ENCODE assay signal across 8 cellular contexts in genomic region chr12:92899388-92900001, GRCh38. TPM values are rescaled to one million over a fixed set of nuclear protein-coding genes. Genes with fewer than 3 reads are reported as not detected.
DNase-seq lines count a peak whose midpoint lies in the region; ATAC-seq, FAIRE-seq and TF ChIP-seq lines count a peak whose summit lies in the region.
"Had no signal": no experiment of that assay in that cellular context is flagged by ENCODE, and none has a peak within 500 bp of the region (broad histone marks: within the 10 kb centered on the region; RNA-seq: fewer than 3 reads in every experiment).

No MANE protein-coding gene starts in this region.

- no peaks in the 10 kb centered on the region for H3K9me1 ChIP-seq in K562 (ENCODE audit: control insufficient read depth, insufficient read depth, low read length)

- no peak for TF ChIP-seq POLR2A in K562 (conservative IDR thresholded peaks at IDR 0.05)

- CTCF ChIA-PET in K562 (lab: Yijun Ruan, JAX; ENCODE audit: low intra/inter-chr PET ratio), result no interaction called here

- H3K27ac ChIP-seq in HUES48 (ENCODE audit: low read depth, low read length), result peak overlapping the region; percentile 60
- no peak overlapping the region for H3K27ac ChIP-seq in K562 (ENCODE audit: extremely low read depth, low read depth, low read length)
- peak overlapping the region; percentile 93 for H3K27ac ChIP-seq in subcutaneous abdominal adipose tissue (ENCODE audit: low read depth, low read length)

- intact Hi-C loops in K562 (cut with micrococcal nuclease), result no loop called here

- TF ChIP-seq EP300 in K562 (IDR thresholded peaks at IDR 0.05; ENCODE audit: low read length), result no peak

- in situ Hi-C loops in K562 (cut with MboI), result no loop called here

- POLR2A ChIA-PET in K562 (lab: Yijun Ruan, JAX), result interaction anchor here (0.8 to 1.2 kb wide), 3 partner anchors 10 to 25 kb away, joined by 3 to 5 read pairs (median 4); no protein-coding TSS in a partner anchor

- DNase-seq in K562 (ENCODE audit: extremely low read depth in 1 of 4, low spot score in 3 of 4), result no peak
- DNase-seq in islet precursor cell, result peak; percentile 97
- DNase-seq in NCI-H1092 treated with DMSO at 0.1 percent for 48 hours (lab: John Stamatoyannopoulos, UW), result no peak
- no peak for DNase-seq in ecto neural progenitor cell (ENCODE audit: low spot score)

- H3K9me3 ChIP-seq in HUES48 (ENCODE audit: control insufficient read depth, insufficient read depth, low read length), result no peaks in the 10 kb centered on the region
- no peaks in the 10 kb centered on the region for H3K9me3 ChIP-seq in K562 (replicated peaks; ENCODE audit: control insufficient read depth, insufficient read depth, low read depth, low read length)
- H3K9me3 ChIP-seq in subcutaneous abdominal adipose tissue (ENCODE audit: control insufficient read depth in 5 of 5, low read length in 5 of 5), result no peaks in the 10 kb centered on the region

- H3K4me1 ChIP-seq in HUES48 (ENCODE audit: control insufficient read depth, insufficient read depth, low read length) (no peaks in the 10 kb centered on the region), K562 (replicated peaks in 1 of 2; ENCODE audit: control insufficient read depth in 2 of 2, insufficient read depth in 2 of 2, low read length in 2 of 2) (peaks cover 0 to 4% of the 10 kb centered on the region in 2 experiments; a peak in 1 of 5 replicates), subcutaneous abdominal adipose tissue (ENCODE audit: control insufficient read depth in 5 of 5, insufficient read depth in 5 of 5, low read length in 5 of 5) (peaks cover 3 to 22% (median 20%) of the 10 kb centered on the region in 5 donors)

- H4K20me1 ChIP-seq in K562 (replicated peaks; ENCODE audit: control insufficient read depth, insufficient read depth, low read length), result no peaks in the 10 kb centered on the region

- 82% methylated on average over 3 of the region's 3 CpGs for WGBS in K562 (ENCODE audit: insufficient coverage, low coverage, missing lambda C conversion rate)

- no peak for FAIRE-seq in K562 (lab: Jason Lieb, UNC)
- FAIRE-seq: TTC549 had no signal

- no peak overlapping the region for H3K4me2 ChIP-seq in K562 (ENCODE audit: insufficient read depth, low read length)

- H3K4me3 ChIP-seq in HUES48 (ENCODE audit: low read depth, low read length) (no peak overlapping the region), K562 (no peak overlapping the region), subcutaneous abdominal adipose tissue (ENCODE audit: low read depth in 1 of 5, low read length in 5 of 5) (peak overlapping the region in 4 of 5 donors; percentile 17 to 44 (median 35))

- peaks cover 40% of the 10 kb centered on the region for H3K79me2 ChIP-seq in K562 (ENCODE audit: control insufficient read depth, insufficient read depth, low read length)

- peak; percentile 31 for ATAC-seq in K562
- ATAC-seq in HG02763 (IDR thresholded peaks at IDR 0.05; ENCODE audit: unreplicated experiment), result no peak

- H2AFZ ChIP-seq in K562 (ENCODE audit: low read depth, low read length), result no peak overlapping the region

- H3K36me3 ChIP-seq in HUES48 (ENCODE audit: control insufficient read depth, insufficient read depth, low read length), result no peaks in the 10 kb centered on the region
- H3K36me3 ChIP-seq in K562 (ENCODE audit: control insufficient read depth, insufficient read depth, low read length), result no peaks in the 10 kb centered on the region
- H3K36me3 ChIP-seq in subcutaneous abdominal adipose tissue (ENCODE audit: control insufficient read depth in 5 of 5, insufficient read depth in 5 of 5, low read length in 5 of 5), result peaks cover 0 to 7% (median 3%) of the 10 kb centered on the region in 5 donors

- BruUV-seq in K562 (replicated peaks; lab: Mats Ljungman, UMichigan), result no TSS peak

- H3K9ac ChIP-seq in HUES48 (ENCODE audit: low read depth, low read length) (no peak overlapping the region), K562 (ENCODE audit: insufficient read depth in 1 of 2, low read depth in 2 of 2, low read length in 2 of 2) (no peak overlapping the region), subcutaneous abdominal adipose tissue (ENCODE audit: low read length in 5 of 5) (peak overlapping the region; percentile 48 to 69 (median 53))

- no peaks in the 10 kb centered on the region for H3K27me3 ChIP-seq in HUES48 (ENCODE audit: control insufficient read depth, insufficient read depth, low read length)
- H3K27me3 ChIP-seq in K562 (ENCODE audit: control insufficient read depth in 2 of 2, insufficient read depth in 2 of 2, low read length in 2 of 2), result no peaks in the 10 kb centered on the region
- no peaks in the 10 kb centered on the region for H3K27me3 ChIP-seq in subcutaneous abdominal adipose tissue (ENCODE audit: control insufficient read depth in 5 of 5, insufficient read depth in 4 of 5, low read length in 5 of 5)

- TF ChIP-seq CTCF in K562 (IDR thresholded peaks at IDR 0.05 in 2 of 3, conservative IDR thresholded peaks at IDR 0.05 in 1 of 3; ENCODE audit: insufficient read depth in 2 of 3, low read depth in 1 of 3, low read length in 3 of 3), result no peak

- TF ChIP-seq RAD21 in K562 (CRISPR knock-in tag; conservative IDR thresholded peaks at IDR 0.05 in 1 of 2, IDR thresholded peaks at IDR 0.05 in 1 of 2), result no peak

TF ChIP-seq in K562, 482 proteins besides CTCF, POLR2A, EP300 and RAD21:
- TF ChIP-seq CEBPB (tag; IDR thresholded peaks at IDR 0.05) (peak; percentile 89), ZNF239 (CRISPR knock-in tag; IDR thresholded peaks at IDR 0.05) (peak; percentile 74), CEBPG (CRISPR knock-in tag; IDR thresholded peaks at IDR 0.05) (no peak), CEBPG (tag; conservative IDR thresholded peaks at IDR 0.05 in 1 of 2, IDR thresholded peaks at IDR 0.05 in 1 of 2) (peak; percentile 77 to 78), MLLT1 (IDR thresholded peaks at IDR 0.05) (no peak)

RNA-seq across cellular contexts. Expression of gene EEA1, which starts 29.6 kb away (rescaled TPM):
- 2.8 and 26.6 TPM in 2 replicates for total RNA-seq in K562 (2011; cell fraction: chromatin; rRNA removed; ENCODE audit: low replicate concordance)
- total RNA-seq in K562 (2011; cell fraction: nucleolus; rRNA removed), result 1.8 and 2.2 TPM in 2 replicates
- 5.1 and 6.6 TPM in 2 replicates for total RNA-seq in K562 (2011; cell fraction: nucleoplasm; rRNA removed)
- total RNA-seq in K562 (2014; rRNA removed), result 5.7 and 7.5 TPM in 2 replicates
- 13.2 and 16.8 TPM in 2 replicates for total RNA-seq in K562 (2014; rRNA removed; fragmentation: Illumina TruSeq; extraction: Trizol)
- 17.1 and 17.3 TPM in 2 replicates for total RNA-seq in K562 (2015; rRNA removed; fragmentation: Illumina TruSeq; extraction: Trizol)
- total RNA-seq in K562 (2021), result 16.5 and 18.0 TPM in 2 replicates
- 4.4 and 5.4 TPM in 2 replicates for polyA plus RNA-seq in K562 (2011; rRNA removed)
- 0.45 and 1.1 TPM in 2 replicates for polyA plus RNA-seq in K562 (2011; cell fraction: cytosol; rRNA removed)
- polyA plus RNA-seq in K562 (2011; cell fraction: nucleus; rRNA removed), result 3.9 and 4.0 TPM in 2 replicates
- 6.1 TPM in 2 replicates for polyA plus RNA-seq in K562 (2012)
- 8.1 and 12.5 TPM in 2 replicates for polyA plus RNA-seq in K562 (2014; fragmentation: Illumina TruSeq; extraction: Trizol)
- 1 to 10 TPM; 3.5 to 4.8 TPM for polyA plus RNA-seq in K562 (2014; fragmentation: Nextera tagmentation; extraction: Ambion mirVana)
- polyA plus RNA-seq in K562 (2014; rRNA removed), result 4.0 and 5.5 TPM in 2 replicates
- polyA minus RNA-seq in K562 (2011; rRNA and poly(A)+ RNA removed), result 29.0 and 36.6 TPM in 2 replicates
- 15.2 and 15.7 TPM in 2 replicates for polyA minus RNA-seq in K562 (2011; cell fraction: cytosol; rRNA and poly(A)+ RNA removed)
- polyA minus RNA-seq in K562 (2011; cell fraction: nucleus; rRNA and poly(A)+ RNA removed), result 5.8 and 14.8 TPM in 2 replicates

Comparison
In these comparisons a context has a peak if more than half of its experiments do, and no peak if none do; other contexts are left out.
1. H3K4me3 ChIP-seq: peak in subcutaneous abdominal adipose tissue (4 of 5); none in HUES48 (single experiment) and K562 (single experiment).
2. H3K9ac ChIP-seq: peak in subcutaneous abdominal adipose tissue (5 of 5); none in HUES48 (single experiment) and K562 (0 of 2).